Comparison of ENCODE assay signal across 28 cellular contexts in genomic region chr10:3241128-3242057, GRCh38.
DNase-seq lines count a peak whose midpoint lies in the region; ATAC-seq and TF ChIP-seq lines count a peak whose summit lies in the region.
"Had no signal": no experiment of that assay in that cellular context is flagged by ENCODE, and none has a peak within 500 bp of the region (broad histone marks: within the 10 kb centered on the region; RNA-seq: fewer than 3 reads in every experiment).

No MANE protein-coding gene starts in this region.

- no peak overlapping the region for H3K56ac ChIP-seq in IMR-90 (ENCODE audit: extremely low read depth, insufficient read depth, low read length)

- H2BK12ac ChIP-seq in mesenchymal stem cell (ENCODE audit: low read length in 2 of 2) = peak overlapping the region in 1 of 2 experiments; percentile 73

- H3K4me2 ChIP-seq in IMR-90 (ENCODE audit: low read depth, low read length) = no peak overlapping the region
- no peak overlapping the region for H3K4me2 ChIP-seq in mesenchymal stem cell (ENCODE audit: low read length, poor library complexity, severe bottlenecking)
- H3K4me2 ChIP-seq: BLaER1 treated with 17β-estradiol and CSF1 and Interleukin-3, amounts not matched to agents 10 nM and 100 nM had no signal

- POLR2A ChIA-PET in IMR-90 (lab: Charles Lee; ENCODE audit: unreplicated experiment) = no interaction called here

- WGBS in IMR-90 (ENCODE audit: extremely low coverage in 2 of 2, insufficient read length in 1 of 2), 2 experiments = 87% methylated on average over 18 of the region's 33 CpGs; no CpG with 5 or more reads in 1 of the 2 experiments
- 95% methylated on average over 29 of the region's 33 CpGs for WGBS in mesenchymal stem cell

- H3K9me3 ChIP-seq in IMR-90 (ENCODE audit: control insufficient read depth, insufficient read depth, low read length) (no peaks in the 10 kb centered on the region), mesenchymal stem cell (ENCODE audit: control insufficient read depth, low read length) (no peaks in the 10 kb centered on the region)
- H3K9me3 ChIP-seq: BLaER1 treated with 17β-estradiol and CSF1 and Interleukin-3, amounts not matched to agents 10 nM and 100 nM; breast epithelium; Peyer's patch had no signal

- H3K9me1 ChIP-seq in IMR-90 (ENCODE audit: insufficient read depth, low read length) = peaks cover 6% of the 10 kb centered on the region

- peaks cover 3% of the 10 kb centered on the region for H3K27me3 Mint-ChIP-seq in brain

- intact Hi-C loops in IMR-90 (cut with micrococcal nuclease) = no loop called here

- H2BK120ac ChIP-seq in IMR-90 (ENCODE audit: low read depth, low read length) (0 out of 2 replicates have a peak overlapping the region, but pooled peaks have one; percentile 2), mesenchymal stem cell (ENCODE audit: low read depth, low read length) (no peak overlapping the region)

- TF ChIP-seq POLR2A in IMR-90 (IDR thresholded peaks at IDR 0.05; ENCODE audit: low read depth, low read length) = no peak

- H3K9ac ChIP-seq in IMR-90 (ENCODE audit: low read depth, low read length) (no peak overlapping the region), mesenchymal stem cell (ENCODE audit: low read length) (no peak overlapping the region)
- H3K9ac ChIP-seq: BLaER1 treated with 17β-estradiol and CSF1 and Interleukin-3, amounts not matched to agents 10 nM and 100 nM had no signal

- no peaks in the 10 kb centered on the region for H3K36me3 ChIP-seq in IMR-90 (ENCODE audit: control insufficient read depth, insufficient read depth, low read length)
- no peaks in the 10 kb centered on the region for H3K36me3 ChIP-seq in mesenchymal stem cell (ENCODE audit: control insufficient read depth in 1 of 2, insufficient read depth in 2 of 2, low read depth in 1 of 2, low read length in 2 of 2)
- H3K36me3 ChIP-seq: BLaER1 treated with 17β-estradiol and CSF1 and Interleukin-3, amounts not matched to agents 10 nM and 100 nM; breast epithelium; Peyer's patch had no signal

- DNase-seq in DMS114 treated with DMSO at 0.1 percent for 48 hours (lab: John Stamatoyannopoulos, UW; ENCODE audit: unreplicated experiment) = peak; percentile 17
- no peak for DNase-seq in IMR-90
- no peak for DNase-seq in mesenchymal stem cell
- no peak for DNase-seq in NCI-H2171 treated with DMSO at 0.1 percent for 48 hours (lab: John Stamatoyannopoulos, UW)
- DNase-seq: activated CD4-positive, alpha-beta T cell treated with anti-CD3 and anti-CD28 coated beads for 36 hours; activated naive CD4-positive, alpha-beta T cell treated with anti-CD3 and anti-CD28 coated beads, Interleukin-2, amount 50 U/mL, for 16 hours; activated T-cell treated with anti-CD3 and anti-CD28 coated beads for 4 hours; DMS79; effector CD4-positive, alpha-beta T cell; erythroblast; kidney; naive thymus-derived CD8-positive, alpha-beta T cell; NCI-H1048; NCI-H1694; NCI-H526; occipital lobe; Peyer's patch; SHP77 treated with DMSO at 0.1 percent for 48 hours; stimulated activated naive B cell treated with anti-CD40 and anti-IgM and Interleukin-4, amounts not matched to agents 10 μg/mL and 1 μg/mL and 100 μg/mL, for 72 hours had no signal

- H2AK5ac ChIP-seq in IMR-90 (ENCODE audit: low read depth, low read length) (peak overlapping the region; percentile 100; the same call in 1 of the 2 replicates), mesenchymal stem cell (ENCODE audit: low read length, severe bottlenecking) (peak overlapping the region; percentile 62)

- H3K14ac ChIP-seq in IMR-90 (replicated peaks; ENCODE audit: low read depth, low read length) (no peak overlapping the region), mesenchymal stem cell (ENCODE audit: low read length in 2 of 2) (peak overlapping the region in 1 of 2 experiments; percentile 50)

- in situ Hi-C loops in IMR-90 (cut with MboI; ENCODE audit: low sequenced_read_pairs) = loop anchor here (10.0 kb wide), 1 partner anchor 1523 kb away; no protein-coding TSS in a partner anchor

- BruUV-seq in IMR-90 (replicated peaks; lab: Mats Ljungman, UMichigan) = no TSS peak

- H2BK5ac ChIP-seq in IMR-90 (ENCODE audit: low read depth, low read length, poor library complexity, severe bottlenecking) = no peak overlapping the region
- no peak overlapping the region for H2BK5ac ChIP-seq in mesenchymal stem cell (ENCODE audit: low read depth, low read length, poor library complexity, severe bottlenecking)

- H3K79me1 ChIP-seq in IMR-90 (ENCODE audit: low read depth in 1 of 2, low read length in 2 of 2) (peaks cover 0 to 11% of the 10 kb centered on the region in 2 experiments; a peak in 1 of 4 replicates), mesenchymal stem cell (replicated peaks; ENCODE audit: low read length, poor library complexity, severe bottlenecking) (peaks cover 2% of the 10 kb centered on the region)

- H4K5ac ChIP-seq in IMR-90 (ENCODE audit: low read depth, low read length) = no peak overlapping the region

- H4K20me1 ChIP-seq in IMR-90 (ENCODE audit: insufficient read depth, low read length) = no peaks in the 10 kb centered on the region

- H3K23ac ChIP-seq in IMR-90 (ENCODE audit: low read depth, low read length) = no peak overlapping the region
- H3K23ac ChIP-seq in mesenchymal stem cell (ENCODE audit: low read length in 2 of 2) = no peak overlapping the region

- peak overlapping the region in 1 of 5 experiments; percentile 74 for H3K27ac Mint-ChIP-seq in brain
- H3K27ac Mint-ChIP-seq: activated CD4-positive, alpha-beta T cell treated with anti-CD3 and anti-CD28 coated beads for 36 hours; activated T-helper 2 cell treated with anti-CD3 and anti-CD28 coated beads, Interferon-gamma antibody, Interleukin-2, Interleukin-4, amounts not matched to agents 10 μg/mL and 5 μg/mL and 100 μg/mL, durations not matched to agents 14 hours and 24 hours and 36 hours; IgD-negative memory B cell; naive thymus-derived CD8-positive, alpha-beta T cell; stimulated activated naive B cell treated with anti-CD40 and anti-IgM and Interleukin-4, amounts not matched to agents 10 μg/mL and 1 μg/mL and 100 μg/mL, for 72 hours had no signal

- H3K4me3 Mint-ChIP-seq in brain = peak overlapping the region in 3 of 5 experiments; percentile 27 to 62 (median 34)
- H3K4me3 Mint-ChIP-seq: activated CD4-positive, alpha-beta T cell treated with anti-CD3 and anti-CD28 coated beads for 36 hours; IgD-negative memory B cell; naive thymus-derived CD8-positive, alpha-beta T cell; stimulated activated naive B cell treated with anti-CD40 and anti-IgM and Interleukin-4, amounts not matched to agents 10 μg/mL and 1 μg/mL and 100 μg/mL, for 72 hours had no signal

- no peak overlapping the region for H2AK9ac ChIP-seq in IMR-90 (replicated peaks; ENCODE audit: low read depth, low read length, poor library complexity)

- H3K4me1 ChIP-seq in IMR-90 (ENCODE audit: control insufficient read depth, insufficient read depth, low read length) (peaks cover 9% of the 10 kb centered on the region; the same call in 1 of the 2 replicates), mesenchymal stem cell (ENCODE audit: control insufficient read depth, insufficient read depth, low read depth, low read length) (peaks cover 13% of the 10 kb centered on the region)
- H3K4me1 ChIP-seq: breast epithelium had no signal

- no peak for TF ChIP-seq RAD21 in IMR-90 (IDR thresholded peaks at IDR 0.05; ENCODE audit: low read length)

- TF ChIP-seq CTCF in IMR-90 (conservative IDR thresholded peaks at IDR 0.05; ENCODE audit: low read depth, low read length) (no peak), brain (conservative IDR thresholded peaks at IDR 0.05) (no peak)

- no peak for ATAC-seq in IMR-90 (ENCODE audit: low read depth)
- no peak for ATAC-seq in HG03432 (IDR thresholded peaks at IDR 0.05; ENCODE audit: unreplicated experiment)
- no peak for ATAC-seq in HG03571 (IDR thresholded peaks at IDR 0.05; ENCODE audit: unreplicated experiment)
- ATAC-seq in HG03457 (IDR thresholded peaks at IDR 0.05; ENCODE audit: unreplicated experiment) = no peak
- ATAC-seq: activated CD4-positive, alpha-beta T cell treated with anti-CD3 and anti-CD28 coated beads for 36 hours; HCT116; naive thymus-derived CD8-positive, alpha-beta T cell; stimulated activated naive B cell treated with anti-CD40 and anti-IgM and Interleukin-4, amounts not matched to agents 10 μg/mL and 1 μg/mL and 100 μg/mL, for 72 hours had no signal

- H3K27me3 ChIP-seq in IMR-90 (ENCODE audit: control insufficient read depth, insufficient read depth, low read length) = no peaks in the 10 kb centered on the region
- H3K27me3 ChIP-seq in mesenchymal stem cell (ENCODE audit: control insufficient read depth in 1 of 2, insufficient read depth in 1 of 2, low read length in 2 of 2) = peaks cover 0 to 10% of the 10 kb centered on the region in 2 experiments
- H3K27me3 ChIP-seq: breast epithelium, Peyer's patch had no signal

- H2BK15ac ChIP-seq in IMR-90 (ENCODE audit: low read depth, low read length) = peak overlapping the region; percentile 62; the same call in 1 of the 3 replicates
- H2BK15ac ChIP-seq in mesenchymal stem cell (ENCODE audit: low read depth, poor library complexity, severe bottlenecking) = peak overlapping the region; percentile 12

- no peak overlapping the region; the same call in 1 of the 2 replicates for H2BK20ac ChIP-seq in IMR-90 (ENCODE audit: low read depth, low read length)

- CTCF ChIA-PET in IMR-90 (lab: Yijun Ruan, JAX) = interaction anchor here (0.5 kb wide), 1 partner anchor 225 kb away, joined by 3 read pairs; no protein-coding TSS in a partner anchor

- H3K9me3 Mint-ChIP-seq in brain = peaks cover 0 to 3% (median 0%) of the 10 kb centered on the region in 5 experiments
- H3K9me3 Mint-ChIP-seq: activated T-helper 2 cell treated with anti-CD3 and anti-CD28 coated beads, Interferon-gamma antibody, Interleukin-2, Interleukin-4, amounts not matched to agents 10 μg/mL and 5 μg/mL and 100 μg/mL, durations not matched to agents 14 hours and 24 hours and 36 hours; IgD-negative memory B cell; naive thymus-derived CD8-positive, alpha-beta T cell; stimulated activated naive B cell treated with anti-CD40 and anti-IgM and Interleukin-4, amounts not matched to agents 10 μg/mL and 1 μg/mL and 100 μg/mL, for 72 hours had no signal

- no peaks in the 10 kb centered on the region for H3K36me3 Mint-ChIP-seq in brain
- H3K36me3 Mint-ChIP-seq: IgD-negative memory B cell; naive thymus-derived CD8-positive, alpha-beta T cell; stimulated activated naive B cell treated with anti-CD40 and anti-IgM and Interleukin-4, amounts not matched to agents 10 μg/mL and 1 μg/mL and 100 μg/mL, for 72 hours had no signal

- dilution Hi-C loops in IMR-90 (cut with HindIII; ENCODE audit: low sequenced_read_pairs, unreplicated experiment) = no loop called here

- H3K27ac ChIP-seq in IMR-90 (ENCODE audit: insufficient read depth, low read length) (no peak overlapping the region), mesenchymal stem cell (ENCODE audit: low read length, poor library complexity, severe bottlenecking) (no peak overlapping the region)
- H3K27ac ChIP-seq: BLaER1 treated with 17β-estradiol and CSF1 and Interleukin-3, amounts not matched to agents 10 nM and 100 nM; Peyer's patch had no signal

- H3K18ac ChIP-seq in IMR-90 (ENCODE audit: low read depth, low read length) = no peak overlapping the region; the same call in 1 of the 2 replicates
- peak overlapping the region in 1 of 2 experiments; percentile 13 for H3K18ac ChIP-seq in mesenchymal stem cell (ENCODE audit: low read depth in 1 of 2, low read length in 2 of 2)

- H4K91ac ChIP-seq in IMR-90 (ENCODE audit: insufficient read depth, low read depth, low read length) (peak overlapping the region; percentile 46), mesenchymal stem cell (ENCODE audit: low read length) (peak overlapping the region; percentile 67)

- peaks cover 50% of the 10 kb centered on the region for H3K4me1 Mint-ChIP-seq in brain

- H4K8ac ChIP-seq in IMR-90 (ENCODE audit: low read depth in 2 of 2, low read length in 2 of 2) (no peak overlapping the region), mesenchymal stem cell (ENCODE audit: low read length) (no peak overlapping the region)

- H3K4ac ChIP-seq in IMR-90 (ENCODE audit: low read depth, low read length) (peak overlapping the region; percentile 33; the same call in 1 of the 2 replicates), mesenchymal stem cell (ENCODE audit: low read depth in 1 of 2, low read length in 2 of 2) (no peak overlapping the region)

- no peak overlapping the region for H2AFZ ChIP-seq in IMR-90 (replicated peaks; ENCODE audit: low read length, poor library complexity)
- H2AFZ ChIP-seq in mesenchymal stem cell (ENCODE audit: low read depth, low read length) = no peak overlapping the region

- no peak overlapping the region for H3K4me3 ChIP-seq in IMR-90 (ENCODE audit: insufficient read depth, low read depth, low read length)
- no peak overlapping the region for H3K4me3 ChIP-seq in mesenchymal stem cell (ENCODE audit: insufficient read depth in 1 of 2, low read depth in 1 of 2, low read length in 2 of 2)
- H3K4me3 ChIP-seq: BLaER1 treated with 17β-estradiol and CSF1 and Interleukin-3, amounts not matched to agents 10 nM and 100 nM; breast epithelium; Peyer's patch had no signal
